Comparison of ENCODE assay signal across 8 cellular contexts in genomic region chr5:36870399-36871040, GRCh38. TPM values are rescaled to one million over a fixed set of nuclear protein-coding genes. Genes with fewer than 3 reads are reported as not detected.
A peak's percentile ranks its signal among the peaks of the same experiment; 100 is the strongest.
DNase-seq lines count a peak whose midpoint lies in the region; ATAC-seq and TF ChIP-seq lines count a peak whose summit lies in the region.

No MANE protein-coding gene starts in this region.

- H4K20me1 ChIP-seq in OCI-LY7 (ENCODE audit: insufficient read depth, low read length) = peaks cover 37% of the 10 kb centered on the region

- peaks cover 8% of the 10 kb centered on the region in 2 donors for H3K36me3 Mint-ChIP-seq in activated naive CD4-positive, alpha-beta T cell treated with anti-CD3 and anti-CD28 coated beads, Interleukin-2, amount 50 U/mL, for 72 hours

- no peaks in the 10 kb centered on the region for H3K9me3 Mint-ChIP-seq in activated naive CD4-positive, alpha-beta T cell treated with anti-CD3 and anti-CD28 coated beads, Interleukin-2, amount 50 U/mL, for 72 hours

- no TSS peak for BruUV-seq in OCI-LY7 (replicated peaks; lab: Mats Ljungman, UMichigan)

- H3K36me3 ChIP-seq in OCI-LY7 (ENCODE audit: insufficient read depth, low read length) = peaks cover 50% of the 10 kb centered on the region
- H3K36me3 ChIP-seq in right lobe of liver = no peaks in the 10 kb centered on the region

- TF ChIP-seq CTCF in LNCaP clone FGC (IDR thresholded peaks at IDR 0.05; ENCODE audit: control insufficient read depth, extremely low read depth, insufficient read depth) (peak; percentile 53), OCI-LY7 (conservative IDR thresholded peaks at IDR 0.05; ENCODE audit: low read length) (peak; percentile 91), right lobe of liver (IDR thresholded peaks at IDR 0.05) (peak; percentile 60 to 73 (median 72))

- peak overlapping the region; percentile 58 to 67 for H3K27ac Mint-ChIP-seq in activated naive CD4-positive, alpha-beta T cell treated with anti-CD3 and anti-CD28 coated beads, Interleukin-2, amount 50 U/mL, for 72 hours

- no peak overlapping the region for H2AFZ ChIP-seq in OCI-LY7 (ENCODE audit: low read length)

- H3K27ac ChIP-seq in OCI-LY7 (ENCODE audit: low read depth, low read length, poor library complexity, severe bottlenecking) (no peak overlapping the region), right lobe of liver (no peak overlapping the region)

- H3K4me3 ChIP-seq in LNCaP clone FGC (ENCODE audit: low read depth, low read length) = no peak overlapping the region
- H3K4me3 ChIP-seq in OCI-LY7 (ENCODE audit: low read depth, low read length, poor library complexity, severe bottlenecking) = no peak overlapping the region
- H3K4me3 ChIP-seq in right lobe of liver = no peak overlapping the region

- TF ChIP-seq POLR2A in right lobe of liver (IDR thresholded peaks at IDR 0.05) = no peak

- no peak for DNase-seq in activated naive CD4-positive, alpha-beta T cell treated with anti-CD3 and anti-CD28 coated beads, Interleukin-2, amount 50 U/mL, for 72 hours (ENCODE audit: low spot score in 2 of 2)
- no peak for DNase-seq in activated naive CD4-positive, alpha-beta T cell treated with anti-CD3 and anti-CD28 coated beads, Interleukin-2, amount 50 U/mL, for 16 hours
- DNase-seq in HEK293T (ENCODE audit: extremely low spot score) (peak; percentile 38), LNCaP clone FGC (ENCODE audit: low read depth) (no peak), OCI-LY7 (ENCODE audit: low spot score) (peak; percentile 81), cerebellar cortex (ENCODE audit: low spot score) (peak; percentile 65), right lobe of liver (no peak)
- DNase-seq in NK-92 treated with Interleukin-12 subunit alpha and Interleukin-12 subunit beta, amount 100 ng/mL, for 24 hours (lab: John Stamatoyannopoulos, UW) = no peak

- CTCF ChIA-PET in HEK293T (lab: Yijun Ruan, JAX) = interaction anchor here (0.7 to 1.3 kb wide), 3 partner anchors 126 to 598 kb away, joined by 3 to 6 read pairs (median 5); no protein-coding TSS in a partner anchor
- CTCF ChIA-PET in OCI-LY7 (lab: Charles Lee; ENCODE audit: unreplicated experiment) = no interaction called here

- no peaks in the 10 kb centered on the region for H3K27me3 ChIP-seq in right lobe of liver

- WGBS in right lobe of liver (ENCODE audit: insufficient coverage, low coverage, low lambda C conversion rate, missing lambda C conversion rate) = 41% methylated on average over 2 of the region's 2 CpGs

- intact Hi-C loops in OCI-LY7 (cut with micrococcal nuclease; ENCODE audit: unreplicated experiment) (loop anchor here (2.0 to 10.0 kb wide), 3 partner anchors 126 to 1956 kb away; partner anchors contain the start of genes BRIX1 and RAD1), right lobe of liver (cut with DNase I) (no loop called here)

- no peaks in the 10 kb centered on the region for H3K9me2 ChIP-seq in OCI-LY7 (ENCODE audit: insufficient read depth, low read length)

- H3K4me1 ChIP-seq in OCI-LY7 (ENCODE audit: insufficient read depth, low read length, poor library complexity, severe bottlenecking) (peaks cover 39% of the 10 kb centered on the region), right lobe of liver (peaks cover 0 to 18% (median 7%) of the 10 kb centered on the region in 4 donors)

- H3K9me3 ChIP-seq in OCI-LY7 (ENCODE audit: low read length) (no peaks in the 10 kb centered on the region), right lobe of liver (no peaks in the 10 kb centered on the region)

- POLR2A ChIA-PET in HEK293T (lab: Yijun Ruan, JAX) (no interaction called here), OCI-LY7 (lab: Charles Lee) (no interaction called here)

- peaks cover 79% of the 10 kb centered on the region for H3K79me2 ChIP-seq in OCI-LY7 (ENCODE audit: insufficient read depth, low read depth, low read length)

- H3K4me2 ChIP-seq in OCI-LY7 (ENCODE audit: low read length) = peak overlapping the region; percentile 55

- peak; percentile 82 to 90 for ATAC-seq in activated naive CD4-positive, alpha-beta T cell treated with anti-CD3 and anti-CD28 coated beads, Interleukin-2, amount 50 U/mL, for 72 hours
- peak; percentile 82 to 89 (median 87) for ATAC-seq in right lobe of liver

TF ChIP-seq in HEK293T, 16 proteins besides CTCF, POLR2A, EP300 and RAD21:
- TF ChIP-seq FOXK2 (IDR thresholded peaks at IDR 0.05) (no peak), PKNOX1 (IDR thresholded peaks at IDR 0.05) (peak; percentile 48), ELF4 (IDR thresholded peaks at IDR 0.05) (0 out of 2 replicates have a peak, but pooled peaks have one; percentile 9)

RNA-seq across cellular contexts. Expression of gene NIPBL, which starts 6.0 kb away (rescaled TPM):
- 10 to 100 TPM; 46.5 to 65.8 TPM for total RNA-seq in activated naive CD4-positive, alpha-beta T cell treated with anti-CD3 and anti-CD28 coated beads, Interleukin-2, amount 50 U/mL, for 72 hours
- 24.9 and 29.1 TPM in 2 replicates for total RNA-seq in OCI-LY7 (2014; rRNA removed; shearing (Covaris generic))
- total RNA-seq in OCI-LY7 (2022) (56.1 and 61.5 TPM in 2 replicates), right lobe of liver (10 to 100 TPM; 16.0 to 29.2 (median 24.6) TPM)

Comparison
In these comparisons a context has a peak if more than half of its experiments do, and no peak if none do; other contexts are left out.
1. DNase-seq: peak in HEK293T (single experiment), OCI-LY7 (single experiment) and cerebellar cortex (single experiment); none in activated naive CD4-positive, alpha-beta T cell treated with anti-CD3 and anti-CD28 coated beads, Interleukin-2, amount 50 U/mL, for 72 hours (0 of 2), activated naive CD4-positive, alpha-beta T cell treated with anti-CD3 and anti-CD28 coated beads, Interleukin-2, amount 50 U/mL, for 16 hours (single experiment), LNCaP clone FGC (single experiment), right lobe of liver (0 of 3) and NK-92 treated with Interleukin-12 subunit alpha and Interleukin-12 subunit beta, amount 100 ng/mL, for 24 hours (single experiment).
2. Peak in every context shown above with its lines, with median percentiles within 50 percentile points of each other: CTCF ChIP-seq.